23 cellular contexts compared by ENCODE assay signal in genomic region chr12:21618566-21618965, GRCh38. TPM values are rescaled to one million over a fixed set of nuclear protein-coding genes. Genes with fewer than 3 reads are reported as not detected.
A peak's percentile ranks its signal among the peaks of the same experiment; 100 is the strongest.
DNase-seq lines count a peak whose midpoint lies in the region; ATAC-seq and TF ChIP-seq lines count a peak whose summit lies in the region.
"Had no signal": no experiment of that assay in that cellular context is flagged by ENCODE, and none has a peak within 500 bp of the region (broad histone marks: within the 10 kb centered on the region; RNA-seq: fewer than 3 reads in every experiment).

No MANE protein-coding gene starts in this region.

- no peaks in the 10 kb centered on the region for H3K9me3 Mint-ChIP-seq in activated T-cell treated with anti-CD3 and anti-CD28 coated beads, Interleukin-2, amount 50 U/mL, for 24 hours
- H3K9me3 Mint-ChIP-seq in activated T-cell treated with anti-CD3 and anti-CD28 coated beads, Interleukin-2, amount 50 U/mL, for 4 hours = peaks cover 5% of the 10 kb centered on the region
- H3K9me3 Mint-ChIP-seq in CD4-positive, CD25-positive, alpha-beta regulatory T cell = peaks cover 0 to 11% (median 2%) of the 10 kb centered on the region in 7 donors
- peaks cover 0 to 15% (median 7%) of the 10 kb centered on the region in 8 donors for H3K9me3 Mint-ChIP-seq in CD4-positive, alpha-beta memory T cell
- peaks cover 7% of the 10 kb centered on the region for H3K9me3 Mint-ChIP-seq in activated CD8-positive, alpha-beta T cell treated with anti-CD3 and anti-CD28 coated beads for 36 hours

- CTCF ChIA-PET in CD4-positive, alpha-beta memory T cell (lab: Charles Lee; ENCODE audit: partially characterized antibody) = interaction anchor here (1.0 to 1.6 kb wide), 4 partner anchors 13 to 62 kb away, joined by 3 to 5 read pairs (median 3); no protein-coding TSS in a partner anchor
- CTCF ChIA-PET in activated CD8-positive, alpha-beta T cell treated with anti-CD3 and anti-CD28 coated beads for 36 hours (lab: Charles Lee) = interaction anchor here (1.3 kb wide), 1 partner anchor 62 kb away, joined by 3 read pairs; no protein-coding TSS in a partner anchor

- H3K4me3 Mint-ChIP-seq in activated T-cell treated with anti-CD3 and anti-CD28 coated beads, Interleukin-2, amount 50 U/mL, for 24 hours = no peak overlapping the region
- no peak overlapping the region for H3K4me3 Mint-ChIP-seq in activated T-cell treated with anti-CD3 and anti-CD28 coated beads, Interleukin-2, amount 50 U/mL, for 4 hours
- peak overlapping the region in 3 of 4 donors; percentile 17 to 24 (median 18) for H3K4me3 Mint-ChIP-seq in CD4-positive, CD25-positive, alpha-beta regulatory T cell
- H3K4me3 Mint-ChIP-seq in CD4-positive, alpha-beta memory T cell = peak overlapping the region in 3 of 8 donors; percentile 6 to 55 (median 25)
- H3K4me3 Mint-ChIP-seq in activated CD8-positive, alpha-beta T cell treated with anti-CD3 and anti-CD28 coated beads for 36 hours = no peak overlapping the region
- H3K4me3 Mint-ChIP-seq: GM23338 had no signal

- DNase-seq in activated T-cell treated with anti-CD3 and anti-CD28 coated beads, Interleukin-2, amount 50 U/mL, for 24 hours = no peak
- no peak for DNase-seq in activated T-cell treated with anti-CD3 and anti-CD28 coated beads, Interleukin-2, amount 50 U/mL, for 4 hours
- peak in 1 of 3 donors; percentile 37 for DNase-seq in CD4-positive, CD25-positive, alpha-beta regulatory T cell
- no peak for DNase-seq in CD4-positive, alpha-beta memory T cell
- peak; percentile 13 for DNase-seq in activated CD8-positive, alpha-beta T cell treated with anti-CD3 and anti-CD28 coated beads for 36 hours
- DNase-seq in NCI-H2227 treated with DMSO at 0.1 percent for 48 hours (lab: John Stamatoyannopoulos, UW) = no peak
- no peak for DNase-seq in adrenal gland
- DNase-seq: ACHN, C1 segment of cervical spinal cord, Caco-2, GF-D8, HCEC 1CT, NCI-H1436, NCI-H1930, NCI-H345, NCI-H526, PC-9 had no signal

- ATAC-seq in activated T-cell treated with anti-CD3 and anti-CD28 coated beads, Interleukin-2, amount 50 U/mL, for 4 hours = no peak
- ATAC-seq in CD4-positive, CD25-positive, alpha-beta regulatory T cell (ENCODE audit: low read depth in 2 of 2) = no peak
- no peak for ATAC-seq in activated CD8-positive, alpha-beta T cell treated with anti-CD3 and anti-CD28 coated beads for 36 hours
- no peak for ATAC-seq in GM18868 (IDR thresholded peaks at IDR 0.05; ENCODE audit: unreplicated experiment)
- ATAC-seq: GM23338 had no signal

- H3K9me3 ChIP-seq in CD4-positive, CD25-positive, alpha-beta regulatory T cell (ENCODE audit: control insufficient read depth in 2 of 2, low read length in 2 of 2) = no peaks in the 10 kb centered on the region
- no peaks in the 10 kb centered on the region for H3K9me3 ChIP-seq in CD4-positive, alpha-beta memory T cell (ENCODE audit: control insufficient read depth in 1 of 2, low read length in 2 of 2)
- no peaks in the 10 kb centered on the region for H3K9me3 ChIP-seq in adrenal gland (replicated peaks in 1 of 3)
- H3K9me3 ChIP-seq: Caco-2 had no signal

- peaks cover 30% of the 10 kb centered on the region for H3K4me1 ChIP-seq in CD4-positive, CD25-positive, alpha-beta regulatory T cell (ENCODE audit: control insufficient read depth, insufficient read depth, low read length, poor library complexity, severe bottlenecking)
- H3K4me1 ChIP-seq in CD4-positive, alpha-beta memory T cell (ENCODE audit: insufficient read depth, low read length) = peaks cover 46% of the 10 kb centered on the region
- peaks cover 0 to 15% of the 10 kb centered on the region in 2 donors for H3K4me1 ChIP-seq in adrenal gland (replicated peaks in 1 of 2)

- H3K27me3 Mint-ChIP-seq in activated T-cell treated with anti-CD3 and anti-CD28 coated beads, Interleukin-2, amount 50 U/mL, for 24 hours = no peaks in the 10 kb centered on the region
- no peaks in the 10 kb centered on the region for H3K27me3 Mint-ChIP-seq in activated T-cell treated with anti-CD3 and anti-CD28 coated beads, Interleukin-2, amount 50 U/mL, for 4 hours (ENCODE audit: low read depth)
- peaks cover 4% of the 10 kb centered on the region for H3K27me3 Mint-ChIP-seq in CD4-positive, CD25-positive, alpha-beta regulatory T cell
- no peaks in the 10 kb centered on the region for H3K27me3 Mint-ChIP-seq in CD4-positive, alpha-beta memory T cell
- no peaks in the 10 kb centered on the region for H3K27me3 Mint-ChIP-seq in activated CD8-positive, alpha-beta T cell treated with anti-CD3 and anti-CD28 coated beads for 36 hours

- TF ChIP-seq CTCF in activated CD8-positive, alpha-beta T cell treated with anti-CD3 and anti-CD28 coated beads for 36 hours (IDR thresholded peaks at IDR 0.05) = no peak
- TF ChIP-seq CTCF in adrenal gland (IDR thresholded peaks at IDR 0.05) = no peak

- no peak for TF ChIP-seq POLR2A in adrenal gland (IDR thresholded peaks at IDR 0.05)

- no peaks in the 10 kb centered on the region for H3K27me3 ChIP-seq in CD4-positive, CD25-positive, alpha-beta regulatory T cell (ENCODE audit: control insufficient read depth, insufficient read depth, low read length)
- no peaks in the 10 kb centered on the region for H3K27me3 ChIP-seq in CD4-positive, alpha-beta memory T cell (ENCODE audit: insufficient read depth, low read length)
- H3K27me3 ChIP-seq in adrenal gland = no peaks in the 10 kb centered on the region

- H3K27ac ChIP-seq in CD4-positive, CD25-positive, alpha-beta regulatory T cell (ENCODE audit: insufficient read depth, low read length, poor library complexity, severe bottlenecking) = no peak overlapping the region
- H3K27ac ChIP-seq in CD4-positive, alpha-beta memory T cell (ENCODE audit: low read depth, low read length) = no peak overlapping the region
- H3K27ac ChIP-seq in adrenal gland = no peak overlapping the region
- H3K27ac ChIP-seq: HL-60, KMS-11, PC-9 had no signal

- no peaks in the 10 kb centered on the region for H3K36me3 ChIP-seq in CD4-positive, CD25-positive, alpha-beta regulatory T cell (ENCODE audit: control insufficient read depth, insufficient read depth, low read length)
- H3K36me3 ChIP-seq in CD4-positive, alpha-beta memory T cell (ENCODE audit: insufficient read depth, low read length) = no peaks in the 10 kb centered on the region
- no peaks in the 10 kb centered on the region for H3K36me3 ChIP-seq in adrenal gland (replicated peaks in 1 of 2)

- H3K4me1 Mint-ChIP-seq in activated T-cell treated with anti-CD3 and anti-CD28 coated beads, Interleukin-2, amount 50 U/mL, for 24 hours (ENCODE audit: low read depth) = peaks cover 49% of the 10 kb centered on the region
- H3K4me1 Mint-ChIP-seq in activated T-cell treated with anti-CD3 and anti-CD28 coated beads, Interleukin-2, amount 50 U/mL, for 4 hours (ENCODE audit: low read depth) = peaks cover 48% of the 10 kb centered on the region
- H3K4me1 Mint-ChIP-seq in CD4-positive, CD25-positive, alpha-beta regulatory T cell = peaks cover 35 to 71% (median 45%) of the 10 kb centered on the region in 4 donors
- peaks cover 39 to 58% (median 46%) of the 10 kb centered on the region in 4 donors for H3K4me1 Mint-ChIP-seq in CD4-positive, alpha-beta memory T cell
- H3K4me1 Mint-ChIP-seq in activated CD8-positive, alpha-beta T cell treated with anti-CD3 and anti-CD28 coated beads for 36 hours (ENCODE audit: low read depth) = peaks cover 41% of the 10 kb centered on the region
- H3K4me1 Mint-ChIP-seq: GM23338 had no signal

- POLR2A ChIA-PET in CD4-positive, alpha-beta memory T cell (lab: Charles Lee; ENCODE audit: partially characterized antibody) = interaction anchor here (1.1 to 1.7 kb wide), 2 partner anchors 15 to 39 kb away, joined by 3 to 15 read pairs; partner anchors contain the start of gene LDHB
- POLR2A ChIA-PET in activated CD8-positive, alpha-beta T cell treated with anti-CD3 and anti-CD28 coated beads for 36 hours (lab: Charles Lee) = interaction anchor here (1.7 kb wide), 1 partner anchor 39 kb away, joined by 4 read pairs; the partner anchor contains the start of gene LDHB

- H3K4me3 ChIP-seq in CD4-positive, CD25-positive, alpha-beta regulatory T cell (ENCODE audit: low read depth, low read length) = no peak overlapping the region
- H3K4me3 ChIP-seq in CD4-positive, alpha-beta memory T cell (ENCODE audit: low read length in 2 of 2) = no peak overlapping the region
- H3K4me3 ChIP-seq in adrenal gland = no peak overlapping the region
- H3K4me3 ChIP-seq: GM23338, PC-9 had no signal

- H3K27ac Mint-ChIP-seq in activated T-cell treated with anti-CD3 and anti-CD28 coated beads, Interleukin-2, amount 50 U/mL, for 24 hours = peak overlapping the region; percentile 37
- H3K27ac Mint-ChIP-seq in CD4-positive, CD25-positive, alpha-beta regulatory T cell = peak overlapping the region; percentile 89 to 91 (median 89)
- H3K27ac Mint-ChIP-seq in CD4-positive, alpha-beta memory T cell = peak overlapping the region; percentile 9 to 89 (median 80)
- H3K27ac Mint-ChIP-seq in activated CD8-positive, alpha-beta T cell treated with anti-CD3 and anti-CD28 coated beads for 36 hours = no peak overlapping the region
- H3K27ac Mint-ChIP-seq: GM23338 had no signal

- intact Hi-C loops in CD4-positive, alpha-beta memory T cell (cut with micrococcal nuclease) = no loop called here
- intact Hi-C loops in activated CD8-positive, alpha-beta T cell treated with anti-CD3 and anti-CD28 coated beads for 36 hours (cut with micrococcal nuclease) = no loop called here
- intact Hi-C loops in adrenal gland (cut with DNase I) = loop anchor here in 1 of 2 donors (10.0 kb wide), 1 partner anchor 56 kb away; no protein-coding TSS in a partner anchor

- peaks cover 16% of the 10 kb centered on the region for H3K36me3 Mint-ChIP-seq in activated T-cell treated with anti-CD3 and anti-CD28 coated beads, Interleukin-2, amount 50 U/mL, for 24 hours (ENCODE audit: low read depth)
- peaks cover 5% of the 10 kb centered on the region for H3K36me3 Mint-ChIP-seq in activated T-cell treated with anti-CD3 and anti-CD28 coated beads, Interleukin-2, amount 50 U/mL, for 4 hours (ENCODE audit: insufficient read depth)
- H3K36me3 Mint-ChIP-seq in CD4-positive, CD25-positive, alpha-beta regulatory T cell = peaks cover 14% of the 10 kb centered on the region
- peaks cover 13 to 20% of the 10 kb centered on the region in 2 donors for H3K36me3 Mint-ChIP-seq in CD4-positive, alpha-beta memory T cell
- peaks cover 12% of the 10 kb centered on the region for H3K36me3 Mint-ChIP-seq in activated CD8-positive, alpha-beta T cell treated with anti-CD3 and anti-CD28 coated beads for 36 hours (ENCODE audit: low read depth)

RNA-seq across cellular contexts. Expression of gene GYS2, which starts 13.9 kb away (rescaled TPM):
- under 1 TPM in 2 of 3 donors, not detected in 1; 0.08 TPM for total RNA-seq in activated T-cell treated with anti-CD3 and anti-CD28 coated beads, Interleukin-2, amount 50 U/mL, for 4 hours
- total RNA-seq in CD4-positive, CD25-positive, alpha-beta regulatory T cell = not detected
- polyA plus RNA-seq in CD4-positive, CD25-positive, alpha-beta regulatory T cell = under 1 TPM in 2 of 4 donors, not detected in 2; 0.08 to 0.09 TPM
- total RNA-seq in CD4-positive, alpha-beta memory T cell = under 1 TPM; 0.11 to 0.32 TPM
- polyA plus RNA-seq in CD4-positive, alpha-beta memory T cell = not detected
- not detected for total RNA-seq in activated CD8-positive, alpha-beta T cell treated with anti-CD3 and anti-CD28 coated beads for 36 hours
- total RNA-seq in adrenal gland = under 1 TPM in 1 of 8 donors, not detected in 7; 0.23 TPM
- under 1 TPM; 0.05 to 0.08 (median 0.07) TPM for polyA plus RNA-seq in adrenal gland
- total RNA-seq: Daoy, GM23338, HT1080, PC-9 had no signal
- polyA plus RNA-seq: GM23338 had no signal

RNA-seq across cellular contexts. Expression of gene LDHB, which starts 39.1 kb away (rescaled TPM):
- total RNA-seq in activated T-cell treated with anti-CD3 and anti-CD28 coated beads, Interleukin-2, amount 50 U/mL, for 4 hours = 1,000 to 10,000 TPM; 1,514 to 1,661 (median 1,615) TPM
- total RNA-seq in CD4-positive, CD25-positive, alpha-beta regulatory T cell = 602 TPM
- polyA plus RNA-seq in CD4-positive, CD25-positive, alpha-beta regulatory T cell = 1,000 to 10,000 TPM; 1,925 to 2,327 (median 2,062) TPM
- 1,000 to 10,000 TPM; 1,100 to 1,180 TPM for total RNA-seq in CD4-positive, alpha-beta memory T cell
- polyA plus RNA-seq in CD4-positive, alpha-beta memory T cell = 1,000 to 10,000 TPM; 2,006 to 2,555 TPM
- 1,000 to 10,000 TPM; 2,161 to 2,384 TPM for total RNA-seq in activated CD8-positive, alpha-beta T cell treated with anti-CD3 and anti-CD28 coated beads for 36 hours
- 100 to 1,000 TPM; 459 to 726 (median 594) TPM for total RNA-seq in adrenal gland
- polyA plus RNA-seq in adrenal gland = 100 to 1,000 TPM; 334 to 697 (median 624) TPM

Comparison
In these comparisons a context has a peak if more than half of its experiments do, and no peak if none do; other contexts are left out.
1. H3K4me3 Mint-ChIP-seq: peak in CD4-positive, CD25-positive, alpha-beta regulatory T cell (3 of 4); none in activated T-cell treated with anti-CD3 and anti-CD28 coated beads, Interleukin-2, amount 50 U/mL, for 24 hours (single experiment), activated T-cell treated with anti-CD3 and anti-CD28 coated beads, Interleukin-2, amount 50 U/mL, for 4 hours (single experiment) and activated CD8-positive, alpha-beta T cell treated with anti-CD3 and anti-CD28 coated beads for 36 hours (single experiment).